In genomic region chr20:22536956-22537756, GRCh38 we compare ENCODE assay signal across 1 cellular context.
TF ChIP-seq lines count a peak whose summit lies in the region.

No MANE protein-coding gene starts in this region.

TF ChIP-seq in HepG2, 621 proteins besides CTCF, POLR2A, EP300 and RAD21 (continued from another document and continues in another):
- TF ChIP-seq ZHX2 (IDR thresholded peaks at IDR 0.05; ENCODE audit: low read depth), result no peak
- TF ChIP-seq ZHX2 (CRISPR knock-in tag; IDR thresholded peaks at IDR 0.05; ENCODE audit: borderline replicate concordance), result no peak
- no peak for TF ChIP-seq ZNF367 (CRISPR knock-in tag; IDR thresholded peaks at IDR 0.05; ENCODE audit: borderline replicate concordance)
- no peak for TF ChIP-seq WIZ (CRISPR knock-in tag; IDR thresholded peaks at IDR 0.05)
- no peak for TF ChIP-seq ZBTB1 (CRISPR knock-in tag; IDR thresholded peaks at IDR 0.05; ENCODE audit: borderline replicate concordance)
- TF ChIP-seq KDM5B (CRISPR knock-in tag; IDR thresholded peaks at IDR 0.05; ENCODE audit: borderline replicate concordance), result no peak
- TF ChIP-seq ZNF670 (CRISPR knock-in tag; IDR thresholded peaks at IDR 0.05; ENCODE audit: borderline replicate concordance), result no peak
- no peak for TF ChIP-seq CBX2 (IDR thresholded peaks at IDR 0.05; ENCODE audit: low read depth, low read length)
- TF ChIP-seq CBX2 (CRISPR knock-in tag; IDR thresholded peaks at IDR 0.05; ENCODE audit: low read depth), result no peak
- TF ChIP-seq GMEB2 (CRISPR knock-in tag; IDR thresholded peaks at IDR 0.05; ENCODE audit: low read depth), result no peak
- no peak for TF ChIP-seq KDM2A (CRISPR knock-in tag; IDR thresholded peaks at IDR 0.05; ENCODE audit: borderline replicate concordance, low read depth)
- no peak for TF ChIP-seq PBX3 (CRISPR knock-in tag; IDR thresholded peaks at IDR 0.05; ENCODE audit: borderline replicate concordance)
- no peak for TF ChIP-seq ZNF567 (CRISPR knock-in tag; IDR thresholded peaks at IDR 0.05; ENCODE audit: borderline replicate concordance)
- no peak for TF ChIP-seq STAT5B (CRISPR knock-in tag; IDR thresholded peaks at IDR 0.05)
- TF ChIP-seq ZNF205 (CRISPR knock-in tag; IDR thresholded peaks at IDR 0.05), result no peak
- TF ChIP-seq THYN1 (CRISPR knock-in tag; IDR thresholded peaks at IDR 0.05; ENCODE audit: borderline replicate concordance, low read depth), result no peak
- TF ChIP-seq CBX1 (IDR thresholded peaks at IDR 0.05; ENCODE audit: low read depth), result no peak
- 0 out of 2 replicates have a peak, but pooled peaks have one; percentile 13 for TF ChIP-seq FOXC1 (CRISPR knock-in tag; IDR thresholded peaks at IDR 0.05; ENCODE audit: borderline replicate concordance)
- no peak for TF ChIP-seq ZNF75D (CRISPR knock-in tag; IDR thresholded peaks at IDR 0.05; ENCODE audit: borderline replicate concordance)
- no peak for TF ChIP-seq HMGXB4 (CRISPR knock-in tag; IDR thresholded peaks at IDR 0.05; ENCODE audit: borderline replicate concordance in 1 of 2, low read depth in 1 of 2)
- TF ChIP-seq ZNF318 (CRISPR knock-in tag; IDR thresholded peaks at IDR 0.05), result no peak
- TF ChIP-seq ZFP41 (CRISPR knock-in tag; IDR thresholded peaks at IDR 0.05; ENCODE audit: borderline replicate concordance), result no peak
- peak; percentile 55 for TF ChIP-seq IKZF4 (CRISPR knock-in tag; IDR thresholded peaks at IDR 0.05; ENCODE audit: borderline replicate concordance, low read depth, not compliant biosample characterization)
- no peak for TF ChIP-seq ZNF660 (CRISPR knock-in tag; IDR thresholded peaks at IDR 0.05; ENCODE audit: borderline replicate concordance, low read depth)
- TF ChIP-seq CHD2 (IDR thresholded peaks at IDR 0.05; ENCODE audit: low read depth, low read length), result no peak
- TF ChIP-seq KMT2B (CRISPR knock-in tag; IDR thresholded peaks at IDR 0.05), result no peak
- TF ChIP-seq CENPT (CRISPR knock-in tag; IDR thresholded peaks at IDR 0.05; ENCODE audit: low read depth), result no peak
- TF ChIP-seq BRCA1 (CRISPR knock-in tag; IDR thresholded peaks at IDR 0.05), result no peak
- TF ChIP-seq SMARCE1 (IDR thresholded peaks at IDR 0.05; ENCODE audit: borderline replicate concordance), result no peak
- 0 out of 2 replicates have a peak, but pooled peaks have one; percentile 31 for TF ChIP-seq HOMEZ (CRISPR knock-in tag; IDR thresholded peaks at IDR 0.05; ENCODE audit: low read depth)
- TF ChIP-seq SNAPC5 (CRISPR knock-in tag; IDR thresholded peaks at IDR 0.05; ENCODE audit: borderline replicate concordance), result no peak
- no peak for TF ChIP-seq PHB2 (IDR thresholded peaks at IDR 0.05; ENCODE audit: partially characterized antibody)
- no peak for TF ChIP-seq SP5 (CRISPR knock-in tag; IDR thresholded peaks at IDR 0.05; ENCODE audit: borderline replicate concordance, low read depth)
- no peak for TF ChIP-seq BCLAF1 (IDR thresholded peaks at IDR 0.05)
- TF ChIP-seq GATAD1 (CRISPR knock-in tag; IDR thresholded peaks at IDR 0.05), result no peak
- peak; percentile 41 for TF ChIP-seq ZNF883 (CRISPR knock-in tag; IDR thresholded peaks at IDR 0.05; ENCODE audit: not compliant biosample characterization)
